Comparison of ENCODE assay signal across 9 cellular contexts in the genomic region with DNA sequence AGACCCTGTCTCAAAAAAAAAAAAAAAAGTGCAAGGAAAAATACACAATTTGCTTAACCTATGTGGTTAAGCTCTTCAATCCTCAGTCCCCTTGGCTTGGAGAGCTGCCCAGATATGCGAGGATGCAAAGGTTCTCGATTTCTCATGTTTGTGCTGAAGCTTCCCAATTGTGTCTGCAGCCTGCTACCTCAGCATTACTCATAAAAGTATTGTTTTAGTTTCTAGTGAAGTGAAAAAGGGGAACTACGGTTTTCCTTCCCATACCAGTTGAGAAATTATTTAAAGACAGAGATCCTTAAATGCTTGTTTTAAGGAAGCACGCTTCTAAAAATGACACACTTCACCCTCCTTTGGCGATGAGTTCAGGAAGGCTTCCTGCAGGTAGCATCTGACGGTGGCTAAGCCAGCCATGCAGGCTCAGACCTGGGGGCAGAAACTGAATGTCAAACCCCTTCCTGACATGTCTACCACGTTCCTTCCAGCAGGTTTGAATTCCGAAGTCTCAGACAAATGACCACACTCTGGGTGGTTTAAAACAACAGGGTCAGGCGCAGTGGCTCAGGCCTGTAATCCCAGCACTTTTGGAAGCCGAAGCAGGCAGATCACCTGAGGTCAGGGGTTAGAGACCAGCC. TPM values are rescaled to one million over a fixed set of nuclear protein-coding genes. Genes with fewer than 3 reads are reported as not detected.
DNase-seq lines count a peak whose midpoint lies in the region; ATAC-seq and TF ChIP-seq lines count a peak whose summit lies in the region.
"Had no signal": no experiment of that assay in that cellular context is flagged by ENCODE, and none has a peak within 500 bp of the region (broad histone marks: within the 10 kb centered on the region; RNA-seq: fewer than 3 reads in every experiment).

No MANE protein-coding gene starts in this region.

- peak overlapping the region in 1 of 2 donors; percentile 13 for H3K27ac ChIP-seq in lung (ENCODE audit: low read depth in 1 of 2, low read length in 1 of 2)

- peaks cover 7% of the 10 kb centered on the region for H3K9me3 Mint-ChIP-seq in activated CD4-positive, alpha-beta memory T cell treated with anti-CD3 and anti-CD28 coated beads, Interleukin-2, amount 10 ng/mL, durations not matched to agents 7 days and 5 days

- no peak overlapping the region for H3K4me3 ChIP-seq in lung

- no peaks in the 10 kb centered on the region for H3K27me3 ChIP-seq in lung (ENCODE audit: control insufficient read depth, insufficient read depth)

- peaks cover 30% of the 10 kb centered on the region for H3K4me1 Mint-ChIP-seq in activated CD4-positive, alpha-beta memory T cell treated with anti-CD3 and anti-CD28 coated beads, Interleukin-2, amount 10 ng/mL, durations not matched to agents 7 days and 5 days

- H3K36me3 Mint-ChIP-seq in activated CD4-positive, alpha-beta memory T cell treated with anti-CD3 and anti-CD28 coated beads, Interleukin-2, amount 10 ng/mL, durations not matched to agents 7 days and 5 days (ENCODE audit: low read depth) = peaks cover 10% of the 10 kb centered on the region

- H3K27ac Mint-ChIP-seq in activated CD4-positive, alpha-beta memory T cell treated with anti-CD3 and anti-CD28 coated beads, Interleukin-2, amount 10 ng/mL, durations not matched to agents 7 days and 5 days = no peak overlapping the region

- CTCF ChIA-PET in activated CD4-positive, alpha-beta memory T cell treated with anti-CD3 and anti-CD28 coated beads, Interleukin-2, amount 10 ng/mL, durations not matched to agents 7 days and 5 days (lab: Charles Lee) = no interaction called here

- peaks cover 2 to 5% of the 10 kb centered on the region in 2 donors for H3K9me3 ChIP-seq in lung (ENCODE audit: control insufficient read depth in 2 of 2, insufficient read depth in 1 of 2, low read length in 1 of 2)

- 36 to 51% methylated on average over 10 of the region's 10 CpGs for WGBS in lung, 2 donors

- no peak for TF ChIP-seq CTCF in lung (IDR thresholded peaks at IDR 0.05; ENCODE audit: control extremely low read depth, extremely low read depth)

- H3K4me1 ChIP-seq in lung (ENCODE audit: control insufficient read depth in 2 of 2, insufficient read depth in 2 of 2, low read length in 2 of 2) = no peaks in the 10 kb centered on the region

- no peak overlapping the region for H3K4me3 Mint-ChIP-seq in activated CD4-positive, alpha-beta memory T cell treated with anti-CD3 and anti-CD28 coated beads, Interleukin-2, amount 10 ng/mL, durations not matched to agents 7 days and 5 days
- H3K4me3 Mint-ChIP-seq: neural crest cell had no signal

- POLR2A ChIA-PET in activated CD4-positive, alpha-beta memory T cell treated with anti-CD3 and anti-CD28 coated beads, Interleukin-2, amount 10 ng/mL, durations not matched to agents 7 days and 5 days (lab: Charles Lee) = no interaction called here

- no peaks in the 10 kb centered on the region for H3K36me3 ChIP-seq in lung (ENCODE audit: control insufficient read depth in 2 of 2, insufficient read depth in 2 of 2, low read length in 2 of 2)

- DNase-seq in GF-D8 (lab: John Stamatoyannopoulos, UW) (peak; percentile 87), lung (ENCODE audit: low spot score) (no peak), DMS 273 (lab: John Stamatoyannopoulos, UW; ENCODE audit: unreplicated experiment) (no peak)
- no peak for DNase-seq in NK-92 treated with Interleukin-12 subunit alpha and Interleukin-12 subunit beta, amount 100 ng/mL, for 24 hours (lab: John Stamatoyannopoulos, UW)
- DNase-seq in activated CD4-positive, alpha-beta memory T cell treated with anti-CD3 and anti-CD28 coated beads, Interleukin-2, amount 10 ng/mL, durations not matched to agents 7 days and 5 days = no peak

- H3K27me3 Mint-ChIP-seq in activated CD4-positive, alpha-beta memory T cell treated with anti-CD3 and anti-CD28 coated beads, Interleukin-2, amount 10 ng/mL, durations not matched to agents 7 days and 5 days = no peaks in the 10 kb centered on the region

- peak; percentile 34 for ATAC-seq in HG02623 (IDR thresholded peaks at IDR 0.05; ENCODE audit: unreplicated experiment)
- 0 out of 3 replicates have a peak, but pooled peaks have one; percentile 31 for ATAC-seq in SK-N-SH treated with all-trans-retinoic acid at 6 μM for 48 hours
- ATAC-seq in lung (ENCODE audit: insufficient read depth, low FRiP score) = peak; percentile 27
- no peak for ATAC-seq in GM18907 (IDR thresholded peaks at IDR 0.05; ENCODE audit: unreplicated experiment)

TF ChIP-seq in SK-N-SH treated with all-trans-retinoic acid at 6 μM for 48 hours, 23 proteins besides CTCF, POLR2A, EP300 and RAD21 (continues in another document):
- TF ChIP-seq ZNF70 (CRISPR knock-in tag; IDR thresholded peaks at IDR 0.05) (no peak), ZFP30 (CRISPR knock-in tag; IDR thresholded peaks at IDR 0.05) (no peak), RARB (CRISPR knock-in tag; IDR thresholded peaks at IDR 0.05) (no peak), OSR1 (CRISPR knock-in tag; IDR thresholded peaks at IDR 0.05) (no peak), GLIS3 (CRISPR knock-in tag; IDR thresholded peaks at IDR 0.05) (no peak), BACH2 (CRISPR knock-in tag; IDR thresholded peaks at IDR 0.05; ENCODE audit: borderline replicate concordance) (no peak), TOX (CRISPR knock-in tag; IDR thresholded peaks at IDR 0.05; ENCODE audit: borderline replicate concordance) (no peak)
- TF ChIP-seq, protein P1, sequence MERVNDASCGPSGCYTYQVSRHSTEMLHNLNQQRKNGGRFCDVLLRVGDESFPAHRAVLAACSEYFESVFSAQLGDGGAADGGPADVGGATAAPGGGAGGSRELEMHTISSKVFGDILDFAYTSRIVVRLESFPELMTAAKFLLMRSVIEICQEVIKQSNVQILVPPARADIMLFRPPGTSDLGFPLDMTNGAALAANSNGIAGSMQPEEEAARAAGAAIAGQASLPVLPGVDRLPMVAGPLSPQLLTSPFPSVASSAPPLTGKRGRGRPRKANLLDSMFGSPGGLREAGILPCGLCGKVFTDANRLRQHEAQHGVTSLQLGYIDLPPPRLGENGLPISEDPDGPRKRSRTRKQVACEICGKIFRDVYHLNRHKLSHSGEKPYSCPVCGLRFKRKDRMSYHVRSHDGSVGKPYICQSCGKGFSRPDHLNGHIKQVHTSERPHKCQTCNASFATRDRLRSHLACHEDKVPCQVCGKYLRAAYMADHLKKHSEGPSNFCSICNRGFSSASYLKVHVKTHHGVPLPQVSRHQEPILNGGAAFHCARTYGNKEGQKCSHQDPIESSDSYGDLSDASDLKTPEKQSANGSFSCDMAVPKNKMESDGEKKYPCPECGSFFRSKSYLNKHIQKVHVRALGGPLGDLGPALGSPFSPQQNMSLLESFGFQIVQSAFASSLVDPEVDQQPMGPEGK (CRISPR knock-in tag; IDR thresholded peaks at IDR 0.05; ENCODE audit: borderline replicate concordance) = no peak
- TF ChIP-seq, protein P2, sequence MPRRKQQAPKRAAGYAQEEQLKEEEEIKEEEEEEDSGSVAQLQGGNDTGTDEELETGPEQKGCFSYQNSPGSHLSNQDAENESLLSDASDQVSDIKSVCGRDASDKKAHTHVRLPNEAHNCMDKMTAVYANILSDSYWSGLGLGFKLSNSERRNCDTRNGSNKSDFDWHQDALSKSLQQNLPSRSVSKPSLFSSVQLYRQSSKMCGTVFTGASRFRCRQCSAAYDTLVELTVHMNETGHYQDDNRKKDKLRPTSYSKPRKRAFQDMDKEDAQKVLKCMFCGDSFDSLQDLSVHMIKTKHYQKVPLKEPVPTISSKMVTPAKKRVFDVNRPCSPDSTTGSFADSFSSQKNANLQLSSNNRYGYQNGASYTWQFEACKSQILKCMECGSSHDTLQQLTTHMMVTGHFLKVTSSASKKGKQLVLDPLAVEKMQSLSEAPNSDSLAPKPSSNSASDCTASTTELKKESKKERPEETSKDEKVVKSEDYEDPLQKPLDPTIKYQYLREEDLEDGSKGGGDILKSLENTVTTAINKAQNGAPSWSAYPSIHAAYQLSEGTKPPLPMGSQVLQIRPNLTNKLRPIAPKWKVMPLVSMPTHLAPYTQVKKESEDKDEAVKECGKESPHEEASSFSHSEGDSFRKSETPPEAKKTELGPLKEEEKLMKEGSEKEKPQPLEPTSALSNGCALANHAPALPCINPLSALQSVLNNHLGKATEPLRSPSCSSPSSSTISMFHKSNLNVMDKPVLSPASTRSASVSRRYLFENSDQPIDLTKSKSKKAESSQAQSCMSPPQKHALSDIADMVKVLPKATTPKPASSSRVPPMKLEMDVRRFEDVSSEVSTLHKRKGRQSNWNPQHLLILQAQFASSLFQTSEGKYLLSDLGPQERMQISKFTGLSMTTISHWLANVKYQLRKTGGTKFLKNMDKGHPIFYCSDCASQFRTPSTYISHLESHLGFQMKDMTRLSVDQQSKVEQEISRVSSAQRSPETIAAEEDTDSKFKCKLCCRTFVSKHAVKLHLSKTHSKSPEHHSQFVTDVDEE (CRISPR knock-in tag; IDR thresholded peaks at IDR 0.05) = no peak
- TF ChIP-seq, protein P3, sequence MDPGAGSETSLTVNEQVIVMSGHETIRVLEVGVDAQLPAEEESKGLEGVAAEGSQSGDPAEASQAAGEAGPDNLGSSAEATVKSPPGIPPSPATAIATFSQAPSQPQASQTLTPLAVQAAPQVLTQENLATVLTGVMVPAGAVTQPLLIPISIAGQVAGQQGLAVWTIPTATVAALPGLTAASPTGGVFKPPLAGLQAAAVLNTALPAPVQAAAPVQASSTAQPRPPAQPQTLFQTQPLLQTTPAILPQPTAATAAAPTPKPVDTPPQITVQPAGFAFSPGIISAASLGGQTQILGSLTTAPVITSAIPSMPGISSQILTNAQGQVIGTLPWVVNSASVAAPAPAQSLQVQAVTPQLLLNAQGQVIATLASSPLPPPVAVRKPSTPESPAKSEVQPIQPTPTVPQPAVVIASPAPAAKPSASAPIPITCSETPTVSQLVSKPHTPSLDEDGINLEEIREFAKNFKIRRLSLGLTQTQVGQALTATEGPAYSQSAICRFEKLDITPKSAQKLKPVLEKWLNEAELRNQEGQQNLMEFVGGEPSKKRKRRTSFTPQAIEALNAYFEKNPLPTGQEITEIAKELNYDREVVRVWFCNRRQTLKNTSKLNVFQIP (CRISPR knock-in tag; IDR thresholded peaks at IDR 0.05; ENCODE audit: borderline replicate concordance, low read depth) = no peak
- TF ChIP-seq, protein P4, sequence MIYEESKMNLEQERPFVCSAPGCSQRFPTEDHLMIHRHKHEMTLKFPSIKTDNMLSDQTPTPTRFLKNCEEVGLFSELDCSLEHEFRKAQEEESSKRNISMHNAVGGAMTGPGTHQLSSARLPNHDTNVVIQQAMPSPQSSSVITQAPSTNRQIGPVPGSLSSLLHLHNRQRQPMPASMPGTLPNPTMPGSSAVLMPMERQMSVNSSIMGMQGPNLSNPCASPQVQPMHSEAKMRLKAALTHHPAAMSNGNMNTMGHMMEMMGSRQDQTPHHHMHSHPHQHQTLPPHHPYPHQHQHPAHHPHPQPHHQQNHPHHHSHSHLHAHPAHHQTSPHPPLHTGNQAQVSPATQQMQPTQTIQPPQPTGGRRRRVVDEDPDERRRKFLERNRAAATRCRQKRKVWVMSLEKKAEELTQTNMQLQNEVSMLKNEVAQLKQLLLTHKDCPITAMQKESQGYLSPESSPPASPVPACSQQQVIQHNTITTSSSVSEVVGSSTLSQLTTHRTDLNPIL (CRISPR knock-in tag; IDR thresholded peaks at IDR 0.05; ENCODE audit: low read depth) = no peak

RNA-seq across cellular contexts. Expression of a gene that starts 47.9 kb away (rescaled TPM):
- 10 to 100 TPM in 1 of 2 donors, 1 to 10 TPM in 1; 5.0 to 11.5 TPM for total RNA-seq in lung
- 1 to 10 TPM; 1.6 to 6.0 TPM for polyA plus RNA-seq in lung
- total RNA-seq in activated CD4-positive, alpha-beta memory T cell treated with anti-CD3 and anti-CD28 coated beads, Interleukin-2, amount 10 ng/mL, durations not matched to agents 7 days and 5 days = not detected

Comparison
In these comparisons a context has a peak if more than half of its experiments do, and no peak if none do; other contexts are left out.
1. RNA of a gene that starts 47.9 kb away (total RNA-seq): 5.0 to 11.5 TPM in lung; not detected in activated CD4-positive, alpha-beta memory T cell treated with anti-CD3 and anti-CD28 coated beads, Interleukin-2, amount 10 ng/mL, durations not matched to agents 7 days and 5 days; every median in the first group is over 4 times any median in the second.